In the genomic region with DNA sequence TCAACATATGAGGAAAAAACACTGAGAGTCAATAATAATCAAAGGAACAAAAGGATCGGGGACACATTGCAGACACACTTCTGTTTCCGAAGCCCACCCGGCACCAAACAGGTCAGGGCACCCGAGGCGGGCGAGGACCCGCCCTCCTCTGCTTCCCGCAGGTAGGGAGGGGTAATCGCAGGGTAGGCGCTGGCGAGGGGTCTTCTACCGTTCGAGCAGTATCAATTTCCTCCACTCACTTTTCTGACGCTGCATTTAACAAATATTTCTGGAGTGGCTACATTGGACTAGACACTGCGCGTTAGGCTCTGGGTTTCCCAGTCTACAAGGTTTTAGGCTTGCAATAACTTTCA, we compare ENCODE assay signal across 8 cellular contexts. TPM values are rescaled to one million over a fixed set of nuclear protein-coding genes. Genes with fewer than 3 reads are reported as not detected.
DNase-seq lines count a peak whose midpoint lies in the region; ATAC-seq and TF ChIP-seq lines count a peak whose summit lies in the region.

No MANE protein-coding gene starts in this region.

- peaks cover 62% of the 10 kb centered on the region for H3K4me1 Mint-ChIP-seq in brain

- H3K4me3 ChIP-seq in right atrium auricular region (peak overlapping the region; percentile 83 to 88), mesenchymal stem cell (ENCODE audit: insufficient read depth in 1 of 2, low read depth in 1 of 2, low read length in 2 of 2) (peak overlapping the region; percentile 82 to 93)

- peak overlapping the region; percentile 97 for H3K9ac ChIP-seq in mesenchymal stem cell (ENCODE audit: low read length)

- H4K91ac ChIP-seq in mesenchymal stem cell (ENCODE audit: low read length): no peak overlapping the region

- no peak overlapping the region for H2AK5ac ChIP-seq in mesenchymal stem cell (ENCODE audit: low read length, severe bottlenecking)

- H3K4me1 ChIP-seq in right atrium auricular region (peaks cover 0 to 23% of the 10 kb centered on the region in 2 donors), mesenchymal stem cell (ENCODE audit: control insufficient read depth, insufficient read depth, low read depth, low read length) (peaks cover 14% of the 10 kb centered on the region)

- no peak for TF ChIP-seq CTCF in right atrium auricular region (IDR thresholded peaks at IDR 0.05)
- no peak for TF ChIP-seq CTCF in brain (conservative IDR thresholded peaks at IDR 0.05)

- no peak overlapping the region for H2BK12ac ChIP-seq in mesenchymal stem cell (ENCODE audit: low read length in 2 of 2)

- no peak for DNase-seq in right atrium auricular region (ENCODE audit: low spot score)
- DNase-seq in left cardiac atrium: no peak
- DNase-seq in mesenchymal stem cell: no peak
- DNase-seq in glomerular visceral epithelial cell (ENCODE audit: extremely low spot score): no peak
- DNase-seq in germinal center (ENCODE audit: low spot score): no peak
- no peak for DNase-seq in iPS-NIHi11 (ENCODE audit: low spot score)

- ATAC-seq in left cardiac atrium (no peak), esophagus mucosa (no peak)

- H3K14ac ChIP-seq in mesenchymal stem cell (ENCODE audit: low read length in 2 of 2): peak overlapping the region in 1 of 2 experiments; percentile 78

- no peaks in the 10 kb centered on the region for H3K27me3 ChIP-seq in right atrium auricular region
- no peaks in the 10 kb centered on the region for H3K27me3 ChIP-seq in mesenchymal stem cell (ENCODE audit: control insufficient read depth in 1 of 2, insufficient read depth in 1 of 2, low read length in 2 of 2)

- peak overlapping the region; percentile 90 to 99 (median 93) for H3K4me3 Mint-ChIP-seq in brain

- peaks cover 1% of the 10 kb centered on the region for H3K79me1 ChIP-seq in mesenchymal stem cell (replicated peaks; ENCODE audit: low read length, poor library complexity, severe bottlenecking)

- H3K36me3 ChIP-seq in right atrium auricular region: peaks cover 2% of the 10 kb centered on the region
- H3K36me3 ChIP-seq in mesenchymal stem cell (ENCODE audit: control insufficient read depth in 1 of 2, insufficient read depth in 2 of 2, low read depth in 1 of 2, low read length in 2 of 2): peaks cover 0 to 13% of the 10 kb centered on the region in 2 experiments

- peak overlapping the region; percentile 73 for H4K8ac ChIP-seq in mesenchymal stem cell (ENCODE audit: low read length)

- peak overlapping the region; percentile 6 to 86 for H3K18ac ChIP-seq in mesenchymal stem cell (ENCODE audit: low read depth in 1 of 2, low read length in 2 of 2)

- H3K27ac Mint-ChIP-seq in brain: peak overlapping the region; percentile 88 to 99 (median 96)

- H3K9me3 ChIP-seq in right atrium auricular region: no peaks in the 10 kb centered on the region
- no peaks in the 10 kb centered on the region for H3K9me3 ChIP-seq in mesenchymal stem cell (ENCODE audit: control insufficient read depth, low read length)

- peaks cover 9% of the 10 kb centered on the region for H3K27me3 Mint-ChIP-seq in brain

- H3K27ac ChIP-seq in right atrium auricular region (peak overlapping the region; percentile 91 to 95), mesenchymal stem cell (ENCODE audit: low read length, poor library complexity, severe bottlenecking) (peak overlapping the region; percentile 59)

- WGBS in mesenchymal stem cell: 3% methylated on average over 16 of the region's 16 CpGs

- peaks cover 0 to 3% (median 0%) of the 10 kb centered on the region in 5 experiments for H3K9me3 Mint-ChIP-seq in brain

- peak overlapping the region in 1 of 2 experiments; percentile 61 for H3K4ac ChIP-seq in mesenchymal stem cell (ENCODE audit: low read depth in 1 of 2, low read length in 2 of 2)

- H3K23ac ChIP-seq in mesenchymal stem cell (ENCODE audit: low read length in 2 of 2): no peak overlapping the region

- no peak overlapping the region for H2AFZ ChIP-seq in mesenchymal stem cell (ENCODE audit: low read depth, low read length)

- H2BK5ac ChIP-seq in mesenchymal stem cell (ENCODE audit: low read depth, low read length, poor library complexity, severe bottlenecking): no peak overlapping the region

- intact Hi-C loops in left cardiac atrium (cut with DNase I): no loop called here

- H2BK120ac ChIP-seq in mesenchymal stem cell (ENCODE audit: low read depth, low read length): no peak overlapping the region

- H2BK15ac ChIP-seq in mesenchymal stem cell (ENCODE audit: low read depth, poor library complexity, severe bottlenecking): no peak overlapping the region

- H3K4me2 ChIP-seq in mesenchymal stem cell (ENCODE audit: low read length, poor library complexity, severe bottlenecking): peak overlapping the region; percentile 49

- H3K36me3 Mint-ChIP-seq in brain: peaks cover 30% of the 10 kb centered on the region

RNA-seq across cellular contexts. Expression of a gene that starts 1.3 kb away (rescaled TPM):
- total RNA-seq in right atrium auricular region (10 to 100 TPM; 90.5 to 92.5 TPM), left cardiac atrium (10 to 100 TPM; 63.8 to 89.0 TPM), esophagus mucosa (647 TPM)
- polyA plus RNA-seq in brain (ENCODE audit: insufficient read depth, low read depth, low replicate concordance): 235 TPM
- polyA plus RNA-seq in mesenchymal stem cell (2013, experiment 1 of 2): 709 TPM
- polyA plus RNA-seq in mesenchymal stem cell (2013, experiment 2 of 2): 737 TPM

RNA-seq across cellular contexts. Expression of a gene that starts 47.1 kb away (rescaled TPM):
- not detected for total RNA-seq in right atrium auricular region
- not detected for total RNA-seq in left cardiac atrium
- 0.27 TPM for polyA plus RNA-seq in brain (ENCODE audit: insufficient read depth, low read depth, low replicate concordance)
- polyA plus RNA-seq in mesenchymal stem cell (2013, experiment 1 of 2): not detected
- polyA plus RNA-seq in mesenchymal stem cell (2013, experiment 2 of 2): not detected
- 0.60 TPM for total RNA-seq in esophagus mucosa
